In genomic region chr4:125518281-125518680, GRCh38 we compare ENCODE assay signal across 28 cellular contexts.
A peak's percentile ranks its signal among the peaks of the same experiment; 100 is the strongest.
DNase-seq lines count a peak whose midpoint lies in the region; ATAC-seq, FAIRE-seq and TF ChIP-seq lines count a peak whose summit lies in the region.
"Had no signal": no experiment of that assay in that cellular context is flagged by ENCODE, and none has a peak within 500 bp of the region (broad histone marks: within the 10 kb centered on the region; RNA-seq: fewer than 3 reads in every experiment).

No MANE protein-coding gene starts in this region.

- CTCF ChIA-PET in Calu3 (lab: Charles Lee) = no interaction called here
- CTCF ChIA-PET in endothelial cell of umbilical vein (lab: Charles Lee) = no interaction called here

- POLR2A ChIA-PET in endothelial cell of umbilical vein (lab: Charles Lee) = no interaction called here

- no peak for FAIRE-seq in endothelial cell of umbilical vein (lab: Jason Lieb, UNC)
- FAIRE-seq: A204.1, GM12878, GM12892 had no signal

- no peaks in the 10 kb centered on the region for H3K9me1 ChIP-seq in endothelial cell of umbilical vein (replicated peaks; ENCODE audit: control insufficient read depth, extremely low read depth, insufficient read depth, low read length)

- no peak for TF ChIP-seq POLR2A in endothelial cell of umbilical vein (IDR thresholded peaks at IDR 0.05; ENCODE audit: low read depth, low read length)

- H4K20me1 ChIP-seq in GM23338 (replicated peaks; ENCODE audit: insufficient read depth) (no peaks in the 10 kb centered on the region), endothelial cell of umbilical vein (replicated peaks; ENCODE audit: control insufficient read depth, extremely low read depth, insufficient read depth, low read length) (no peaks in the 10 kb centered on the region)
- H4K20me1 ChIP-seq: BLaER1 had no signal

- H3K27ac ChIP-seq in GM23338 (ENCODE audit: low read depth) (no peak overlapping the region), endothelial cell of umbilical vein (ENCODE audit: insufficient read depth, low read depth, low read length) (no peak overlapping the region)
- H3K27ac ChIP-seq: BLaER1 had no signal

- TF ChIP-seq CTCF in Calu3 (IDR thresholded peaks at IDR 0.05; ENCODE audit: unreplicated experiment) (no peak), GM23338 (conservative IDR thresholded peaks at IDR 0.05; ENCODE audit: low read depth in 2 of 2) (no peak), endothelial cell of umbilical vein (IDR thresholded peaks at IDR 0.05; ENCODE audit: extremely low read depth in 1 of 2, insufficient read depth in 1 of 2, low read depth in 1 of 2, low read length in 2 of 2) (no peak), nephron (IDR thresholded peaks at IDR 0.05; ENCODE audit: unreplicated experiment in 3 of 3) (no peak)

- intact Hi-C loops in Calu3 (cut with micrococcal nuclease; ENCODE audit: unreplicated experiment) (loop anchor here (2.0 kb wide), 1 partner anchor 217 kb away; no protein-coding TSS in a partner anchor), endothelial cell of umbilical vein (cut with micrococcal nuclease) (no loop called here)

- H3K27me3 Mint-ChIP-seq in Calu3 (ENCODE audit: unreplicated experiment) = no peaks in the 10 kb centered on the region
- no peaks in the 10 kb centered on the region for H3K27me3 Mint-ChIP-seq in GM23338 (ENCODE audit: insufficient read depth, low read depth, poor library complexity)
- H3K27me3 Mint-ChIP-seq in nephron (ENCODE audit: low read depth) = no peaks in the 10 kb centered on the region
- H3K27me3 Mint-ChIP-seq: CD4-positive, alpha-beta memory T cell; CD4-positive, CD25-positive, alpha-beta regulatory T cell; CD8-positive, alpha-beta memory T cell had no signal

- no peak overlapping the region for H3K9ac ChIP-seq in endothelial cell of umbilical vein (replicated peaks; ENCODE audit: extremely low read depth, insufficient read depth, low read length)
- H3K9ac ChIP-seq: BLaER1 had no signal

- H2AFZ ChIP-seq in GM23338 = no peak overlapping the region
- H2AFZ ChIP-seq in endothelial cell of umbilical vein (ENCODE audit: low read depth, low read length) = no peak overlapping the region

- DNase-seq in Calu3 (no peak), GM23338 (ENCODE audit: low spot score) (peak; percentile 36), endothelial cell of umbilical vein (ENCODE audit: low read depth, low spot score) (no peak), NCI-H1694 treated with DMSO at 0.1 percent for 48 hours (lab: John Stamatoyannopoulos, UW) (no peak), NCI-H2107 (lab: John Stamatoyannopoulos, UW) (no peak), COR-L47 (lab: John Stamatoyannopoulos, UW) (no peak)
- DNase-seq: 8988T; ACHN; BE2C; C1 segment of cervical spinal cord; Caco-2; CD4-positive, alpha-beta memory T cell; CD4-positive, CD25-positive, alpha-beta regulatory T cell; CD8-positive, alpha-beta memory T cell; DMS 273 treated with DMSO at 0.1 percent for 48 hours; DMS153; DMS53; DMS79; DND-41; EL; GDM1 had no signal

- H3K4me1 Mint-ChIP-seq in Calu3 (ENCODE audit: low read depth, unreplicated experiment) (peaks cover 37% of the 10 kb centered on the region), GM23338 (peaks cover 17% of the 10 kb centered on the region; the same call in 2 of the 3 replicates), nephron (peaks cover 29% of the 10 kb centered on the region)
- H3K4me1 Mint-ChIP-seq: CD14-positive monocyte; CD4-positive, alpha-beta memory T cell; CD4-positive, CD25-positive, alpha-beta regulatory T cell; CD8-positive, alpha-beta memory T cell had no signal

- H3F3A ChIP-seq in GM23338 (replicated peaks; ENCODE audit: low read depth) = no peaks in the 10 kb centered on the region

- BruUV-seq in Calu3 (replicated peaks; lab: Mats Ljungman, UMichigan) (no TSS peak), endothelial cell of umbilical vein (replicated peaks; lab: Mats Ljungman, UMichigan) (no TSS peak)

- ATAC-seq in GM23338 (peak; percentile 32; the same call in 1 of the 3 replicates), HG02840 (IDR thresholded peaks at IDR 0.05; ENCODE audit: low FRiP score, unreplicated experiment) (no peak)
- ATAC-seq: GM12878 had no signal

- H3K4me3 ChIP-seq in GM23338 (no peak overlapping the region), endothelial cell of umbilical vein (replicated peaks in 1 of 3; ENCODE audit: insufficient read depth in 1 of 3, low read depth in 1 of 3, low read length in 3 of 3) (no peak overlapping the region)
- H3K4me3 ChIP-seq: BLaER1, GM12878 had no signal

- H3K79me2 ChIP-seq in GM23338 (replicated peaks; ENCODE audit: insufficient read depth) (no peaks in the 10 kb centered on the region), endothelial cell of umbilical vein (ENCODE audit: control insufficient read depth, insufficient read depth, low read length) (no peaks in the 10 kb centered on the region)

- dilution Hi-C loops in endothelial cell of umbilical vein (cut with MboI; ENCODE audit: extremely low pct_ligation_motif_present, low sequenced_read_pairs) = no loop called here

- H3K36me3 Mint-ChIP-seq in Calu3 (ENCODE audit: insufficient read depth, unreplicated experiment) (no peaks in the 10 kb centered on the region), GM23338 (ENCODE audit: low read depth) (no peaks in the 10 kb centered on the region), nephron (ENCODE audit: low read depth) (no peaks in the 10 kb centered on the region)
- H3K36me3 Mint-ChIP-seq: CD14-positive monocyte; CD4-positive, alpha-beta memory T cell; CD4-positive, CD25-positive, alpha-beta regulatory T cell; CD8-positive, alpha-beta memory T cell had no signal

- H3K36me3 ChIP-seq in GM23338 (ENCODE audit: insufficient read depth) (no peaks in the 10 kb centered on the region), endothelial cell of umbilical vein (ENCODE audit: control insufficient read depth in 2 of 2, extremely low read depth in 1 of 2, insufficient read depth in 2 of 2, low read length in 2 of 2) (no peaks in the 10 kb centered on the region)
- H3K36me3 ChIP-seq: BE2C, BLaER1 had no signal

- H3K4me2 ChIP-seq in GM23338 (no peak overlapping the region), endothelial cell of umbilical vein (ENCODE audit: insufficient read depth, low read length) (peak overlapping the region; percentile 21)
- H3K4me2 ChIP-seq: BLaER1 had no signal

- H3K9me2 ChIP-seq in GM23338 (ENCODE audit: insufficient read depth) = no peaks in the 10 kb centered on the region

- H3K9me3 Mint-ChIP-seq in Calu3 (ENCODE audit: low read depth, unreplicated experiment) (peaks cover 3% of the 10 kb centered on the region), GM23338 (no peaks in the 10 kb centered on the region), nephron (peaks cover 8% of the 10 kb centered on the region)

- H3K27me3 ChIP-seq in GM23338 (ENCODE audit: insufficient read depth) (no peaks in the 10 kb centered on the region), endothelial cell of umbilical vein (ENCODE audit: control insufficient read depth in 2 of 2, insufficient read depth in 2 of 2, low read length in 2 of 2) (no peaks in the 10 kb centered on the region)
- H3K27me3 ChIP-seq: BE2C, BLaER1 had no signal

- H3K27ac Mint-ChIP-seq in Calu3 (ENCODE audit: unreplicated experiment) = peak overlapping the region; percentile 96
- no peak overlapping the region for H3K27ac Mint-ChIP-seq in GM23338
- peak overlapping the region; percentile 90 to 99 (median 90) for H3K27ac Mint-ChIP-seq in nephron
- H3K27ac Mint-ChIP-seq: CD14-positive monocyte; CD4-positive, alpha-beta memory T cell; CD4-positive, CD25-positive, alpha-beta regulatory T cell; CD8-positive, alpha-beta memory T cell had no signal

- H3K4me1 ChIP-seq in GM23338 (ENCODE audit: insufficient read depth) (peaks cover 18% of the 10 kb centered on the region; the same call in 1 of the 2 replicates), endothelial cell of umbilical vein (ENCODE audit: control insufficient read depth, extremely low read depth, insufficient read depth, low read length) (peaks cover 25% of the 10 kb centered on the region)
- H3K4me1 ChIP-seq: BE2C, BLaER1, Caco-2 had no signal

- no peaks in the 10 kb centered on the region for H3K9me3 ChIP-seq in endothelial cell of umbilical vein (replicated peaks; ENCODE audit: control insufficient read depth, insufficient read depth, low read length)
- H3K9me3 ChIP-seq: BE2C, Caco-2 had no signal

- H3K4me3 Mint-ChIP-seq in Calu3 (ENCODE audit: low read depth, unreplicated experiment) (no peak overlapping the region), GM23338 (no peak overlapping the region), nephron (no peak overlapping the region)
- H3K4me3 Mint-ChIP-seq: CD14-positive monocyte; CD4-positive, alpha-beta memory T cell; CD4-positive, CD25-positive, alpha-beta regulatory T cell; CD8-positive, alpha-beta memory T cell had no signal

TF ChIP-seq in endothelial cell of umbilical vein, 7 proteins besides CTCF, POLR2A, EP300 and RAD21:
- TF ChIP-seq POLR2AphosphoS5 (IDR thresholded peaks at IDR 0.05; ENCODE audit: insufficient read depth, low read depth, low read length) = no peak
- TF ChIP-seq GATA2 (IDR thresholded peaks at IDR 0.05; ENCODE audit: insufficient read depth, insufficient read length, low read depth, low read length) = no peak
- TF ChIP-seq JUN (IDR thresholded peaks at IDR 0.05; ENCODE audit: borderline replicate concordance, insufficient read depth, insufficient read length, low read depth) = no peak
TF ChIP-seq in endothelial cell of umbilical vein: peak in this region for 0.
